ENCODE assay signal across 9 cellular contexts in genomic region chr11:14422052-14422813, GRCh38.
DNase-seq lines count a peak whose midpoint lies in the region; ATAC-seq and TF ChIP-seq lines count a peak whose summit lies in the region.
"Had no signal": no experiment of that assay in that cellular context is flagged by ENCODE, and none has a peak within 500 bp of the region (broad histone marks: within the 10 kb centered on the region; RNA-seq: fewer than 3 reads in every experiment).

No MANE protein-coding gene starts in this region.

- H3K4me1 Mint-ChIP-seq in chondrocyte (ENCODE audit: low read depth) = peaks cover 11% of the 10 kb centered on the region
- H3K4me1 Mint-ChIP-seq: nephron had no signal

- no peak for ATAC-seq in GM18519 (IDR thresholded peaks at IDR 0.05; ENCODE audit: low FRiP score, unreplicated experiment)

- peak; percentile 90 for DNase-seq in ELF-1 (ENCODE audit: low read depth, low spot score)
- peak; percentile 100 for DNase-seq in NCI-H226
- DNase-seq in chondrocyte (ENCODE audit: low spot score) = peak; percentile 97
- DNase-seq in inferior parietal cortex (ENCODE audit: extremely low spot score) = peak; percentile 49
- DNase-seq in stromal cell of bone marrow (ENCODE audit: low read depth) = peak; percentile 92
- DNase-seq in T-helper 9 cell = no peak
- no peak for DNase-seq in AML-193 (lab: John Stamatoyannopoulos, UW)

- H3K36me3 Mint-ChIP-seq in chondrocyte (ENCODE audit: low read depth) = no peaks in the 10 kb centered on the region

- H3K9me3 Mint-ChIP-seq in chondrocyte (ENCODE audit: low read depth) = no peaks in the 10 kb centered on the region
- H3K9me3 Mint-ChIP-seq: nephron had no signal

- no peaks in the 10 kb centered on the region for H3K27me3 Mint-ChIP-seq in chondrocyte (ENCODE audit: low read depth)

- no peak for TF ChIP-seq CTCF in chondrocyte (IDR thresholded peaks at IDR 0.05)

- H3K27ac Mint-ChIP-seq in chondrocyte (ENCODE audit: unreplicated experiment) = no peak overlapping the region
- H3K27ac Mint-ChIP-seq: nephron had no signal

- no peak overlapping the region for H3K4me3 Mint-ChIP-seq in chondrocyte (ENCODE audit: unreplicated experiment)
- H3K4me3 Mint-ChIP-seq: nephron had no signal

Comparison
In these comparisons a context has a peak if more than half of its experiments do, and no peak if none do; other contexts are left out.
1. DNase-seq: peak in ELF-1 (single experiment), NCI-H226 (single experiment), chondrocyte (single experiment), inferior parietal cortex (single experiment) and stromal cell of bone marrow (single experiment); none in T-helper 9 cell (single experiment) and AML-193 (0 of 2).